ENCODE assay signal across 9 cellular contexts in genomic region chr1:155324041-155324716, GRCh38. TPM values are rescaled to one million over a fixed set of nuclear protein-coding genes. Genes with fewer than 3 reads are reported as not detected.
A peak's percentile ranks its signal among the peaks of the same experiment; 100 is the strongest.
DNase-seq lines count a peak whose midpoint lies in the region; ATAC-seq and TF ChIP-seq lines count a peak whose summit lies in the region.
"Had no signal": no experiment of that assay in that cellular context is flagged by ENCODE, and none has a peak within 500 bp of the region (broad histone marks: within the 10 kb centered on the region; RNA-seq: fewer than 3 reads in every experiment).

No MANE protein-coding gene starts in this region.

- no peak for TF ChIP-seq POLR2A in lower leg skin (IDR thresholded peaks at IDR 0.05)

- WGBS in lower leg skin, 2 donors, result 0 to 1% methylated on average over 31 to 43 of the region's 44 CpGs

- H3K4me3 Mint-ChIP-seq in activated CD4-positive, alpha-beta memory T cell treated with anti-CD3 and anti-CD28 coated beads for 36 hours, result peak overlapping the region; percentile 83

- TF ChIP-seq CTCF in C4-2B (conservative IDR thresholded peaks at IDR 0.05) (no peak), dorsolateral prefrontal cortex (IDR thresholded peaks at IDR 0.05 in 54 of 56, conservative IDR thresholded peaks at IDR 0.05 in 2 of 56; ENCODE audit: low read depth in 1 of 56, partially characterized antibody in 56 of 56) (peak in 29 of 56 donors; percentile 2 to 53 (median 31)), lower leg skin (IDR thresholded peaks at IDR 0.05) (no peak)

- peak overlapping the region; percentile 69 for H3K27ac Mint-ChIP-seq in activated CD4-positive, alpha-beta memory T cell treated with anti-CD3 and anti-CD28 coated beads for 36 hours

- H3K27me3 Mint-ChIP-seq in activated CD4-positive, alpha-beta memory T cell treated with anti-CD3 and anti-CD28 coated beads for 36 hours, result no peaks in the 10 kb centered on the region

- peaks cover 29% of the 10 kb centered on the region for H3K4me1 Mint-ChIP-seq in activated CD4-positive, alpha-beta memory T cell treated with anti-CD3 and anti-CD28 coated beads for 36 hours (ENCODE audit: low read depth)

- H3K27me3 ChIP-seq in dorsolateral prefrontal cortex, result no peaks in the 10 kb centered on the region

- CTCF ChIA-PET in activated CD4-positive, alpha-beta memory T cell treated with anti-CD3 and anti-CD28 coated beads for 36 hours (lab: Charles Lee), result interaction anchor here (0.7 to 6.3 kb wide), 18 partner anchors 11 to 366 kb away, joined by 3 to 188 read pairs (median 6); partner anchors contain the start of genes CLK2, ENTREP3, FDPS and HCN3

- intact Hi-C loops in activated CD4-positive, alpha-beta memory T cell treated with anti-CD3 and anti-CD28 coated beads for 36 hours (cut with micrococcal nuclease), result loop anchor here (1.0 to 10.0 kb wide), 4 partner anchors 74 to 421 kb away; no protein-coding TSS in a partner anchor
- intact Hi-C loops in dorsolateral prefrontal cortex (cut with DNase I) (loop anchor here (2.0 to 10.0 kb wide), 6 partner anchors 47 to 271 kb away; partner anchors contain the start of genes ASH1L (in 2 of the 2), HCN3 (in 1 of the 2), MTX1 (in 1 of the 2) and THBS3 (in 1 of the 2)), lower leg skin (cut with DNase I; ENCODE audit: low total_unique reads) (loop anchor here (5.0 kb wide), 2 partner anchors 47 to 72 kb away; partner anchors contain the start of gene HCN3)

- H3K4me3 ChIP-seq in dorsolateral prefrontal cortex (peak overlapping the region; percentile 52 to 100 (median 82)), lower leg skin (ENCODE audit: low read depth, poor library complexity, severe bottlenecking) (peak overlapping the region; percentile 60)

- H3K9me3 Mint-ChIP-seq in activated CD4-positive, alpha-beta memory T cell treated with anti-CD3 and anti-CD28 coated beads for 36 hours, result no peaks in the 10 kb centered on the region

- DNase-seq in NCI-H82 (lab: John Stamatoyannopoulos, UW) (peak; percentile 98), dorsolateral prefrontal cortex (peak; percentile 90 to 97 (median 92)), lower leg skin (ENCODE audit: low spot score in 2 of 2) (peak; percentile 95 to 99)
- DNase-seq in activated CD4-positive, alpha-beta memory T cell treated with anti-CD3 and anti-CD28 coated beads for 36 hours, result peak; percentile 97
- peak; percentile 80 to 89 for DNase-seq in stimulated activated CD4-positive, alpha-beta T cell treated with anti-CD3 and anti-CD28 coated beads, Interleukin-4, amount 100 ng/mL, for 4 hours

- peaks cover 16% of the 10 kb centered on the region for H3K36me3 Mint-ChIP-seq in activated CD4-positive, alpha-beta memory T cell treated with anti-CD3 and anti-CD28 coated beads for 36 hours

- H3K27ac ChIP-seq in C4-2B, result peak overlapping the region; percentile 92
- peak overlapping the region; percentile 26 to 97 (median 92) for H3K27ac ChIP-seq in dorsolateral prefrontal cortex

- POLR2A ChIA-PET in activated CD4-positive, alpha-beta memory T cell treated with anti-CD3 and anti-CD28 coated beads for 36 hours (lab: Charles Lee), result interaction anchor here (0.9 to 1.5 kb wide), 6 partner anchors 51 to 1104 kb away, joined by 3 to 6 read pairs (median 5); partner anchors contain the start of genes CLK2, SCAMP3 and UBAP2L

- ATAC-seq in GM19395 (IDR thresholded peaks at IDR 0.05; ENCODE audit: unreplicated experiment) (peak; percentile 58), HG03571 (IDR thresholded peaks at IDR 0.05; ENCODE audit: unreplicated experiment) (peak; percentile 45)

RNA-seq across cellular contexts. Expression of gene RUSC1, which starts 3.5 kb away (rescaled TPM):
- total RNA-seq in activated CD4-positive, alpha-beta memory T cell treated with anti-CD3 and anti-CD28 coated beads for 36 hours, result 10 to 100 TPM; 23.2 to 25.4 TPM
- total RNA-seq in dorsolateral prefrontal cortex (100 to 1,000 TPM in 64 of 120 experiments, 10 to 100 TPM in 56; 35.9 to 141 (median 101) TPM), lower leg skin (10 to 100 TPM; 33.7 to 42.2 (median 41.1) TPM)

RNA-seq across cellular contexts. Expression of gene FDPS, which starts 15.5 kb away (rescaled TPM):
- total RNA-seq in activated CD4-positive, alpha-beta memory T cell treated with anti-CD3 and anti-CD28 coated beads for 36 hours, result 100 to 1,000 TPM; 378 to 395 TPM
- 100 to 1,000 TPM in 104 of 120 experiments, 10 to 100 TPM in 16; 72.8 to 199 (median 118) TPM for total RNA-seq in dorsolateral prefrontal cortex
- total RNA-seq in lower leg skin, result 100 to 1,000 TPM in 3 of 4 donors, 10 to 100 TPM in 1; 98.5 to 185 (median 141) TPM

RNA-seq across cellular contexts. Expression of gene PKLR, which starts 22.9 kb away (rescaled TPM):
- total RNA-seq in activated CD4-positive, alpha-beta memory T cell treated with anti-CD3 and anti-CD28 coated beads for 36 hours, result not detected
- total RNA-seq in dorsolateral prefrontal cortex (1 to 10 TPM in 16 of 120 experiments, under 1 TPM in 86, not detected in 18; 0.17 to 2.2 (median 0.52) TPM), lower leg skin (1 to 10 TPM in 2 of 4 donors, under 1 TPM in 2; 0.13 to 1.7 (median 0.77) TPM)
- total RNA-seq: subcutaneous adipose tissue had no signal

RNA-seq across cellular contexts. Expression of gene HCN3, which starts 46.9 kb away (rescaled TPM):
- total RNA-seq in activated CD4-positive, alpha-beta memory T cell treated with anti-CD3 and anti-CD28 coated beads for 36 hours, result 1 to 10 TPM; 1.9 to 2.4 TPM
- 10 to 100 TPM in 94 of 120 experiments, 1 to 10 TPM in 26; 6.0 to 24.1 (median 11.7) TPM for total RNA-seq in dorsolateral prefrontal cortex
- 1 to 10 TPM; 5.4 to 8.5 (median 6.4) TPM for total RNA-seq in lower leg skin

RNA-seq across cellular contexts. Expression of gene CLK2, which starts 50.9 kb away (rescaled TPM):
- total RNA-seq in activated CD4-positive, alpha-beta memory T cell treated with anti-CD3 and anti-CD28 coated beads for 36 hours, result 10 to 100 TPM; 62.0 to 68.1 TPM
- total RNA-seq in dorsolateral prefrontal cortex, result 10 to 100 TPM; 24.7 to 58.5 (median 39.4) TPM
- 10 to 100 TPM; 24.6 to 55.8 (median 38.0) TPM for total RNA-seq in lower leg skin

Comparison
In these comparisons a context has a peak if more than half of its experiments do, and no peak if none do; other contexts are left out.
1. Peak in every context shown above with its lines: DNase-seq, ATAC-seq, H3K4me3 ChIP-seq and H3K27ac ChIP-seq.
2. CTCF ChIP-seq: peak in dorsolateral prefrontal cortex (29 of 56); none in C4-2B (single experiment) and lower leg skin (0 of 3).